In the genomic region with DNA sequence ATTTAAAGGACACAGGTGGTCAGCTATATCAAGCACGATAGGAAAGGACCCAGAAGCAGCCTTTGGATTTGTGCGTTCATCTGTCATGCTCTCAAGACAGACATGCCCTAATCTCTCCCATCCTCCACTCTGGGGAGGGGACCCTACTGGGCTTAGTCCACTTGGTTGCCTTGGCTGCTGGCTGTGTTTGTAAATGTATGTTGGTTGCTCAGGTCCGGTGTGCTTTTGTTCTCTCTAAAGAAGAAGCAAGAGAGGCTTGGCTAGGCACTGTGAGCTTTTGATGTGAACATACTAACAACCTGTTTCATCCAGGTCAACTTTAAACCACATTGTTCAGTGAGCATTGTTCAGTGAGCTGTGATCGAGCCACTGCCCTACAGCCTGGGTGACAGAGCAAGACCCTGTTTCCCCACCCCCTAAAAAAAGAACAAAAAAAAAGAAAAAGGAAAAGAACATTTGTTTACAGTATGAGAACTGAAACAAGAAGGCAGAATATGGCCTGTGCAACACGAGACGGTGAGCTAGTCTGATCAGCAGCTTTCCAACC, we compare ENCODE assay signal across 13 cellular contexts.
DNase-seq lines count a peak whose midpoint lies in the region; ATAC-seq, FAIRE-seq and TF ChIP-seq lines count a peak whose summit lies in the region.
"Had no signal": no experiment of that assay in that cellular context is flagged by ENCODE, and none has a peak within 500 bp of the region (broad histone marks: within the 10 kb centered on the region; RNA-seq: fewer than 3 reads in every experiment).

No MANE protein-coding gene starts in this region.

- no peak for DNase-seq in GM12864 (ENCODE audit: low read depth)
- DNase-seq in immature natural killer cell: peak in 2 of 3 donors; percentile 36 to 38
- no peak for DNase-seq in H54 (ENCODE audit: insufficient read length, low spot score)
- DNase-seq in activated gamma-delta T cell (lab: John Stamatoyannopoulos, UW): no peak
- DNase-seq in OCI-M1 (lab: John Stamatoyannopoulos, UW): no peak
- DNase-seq: Kasumi-1, NCI-H2107 had no signal

- peak overlapping the region; percentile 11 for H3K4me3 ChIP-seq in GM12864 (ENCODE audit: low read depth, low read length)
- H3K4me3 ChIP-seq: cardiac muscle cell had no signal

- no peak for FAIRE-seq in H54 (lab: Jason Lieb, UNC)

- peaks cover 13 to 40% (median 33%) of the 10 kb centered on the region in 3 donors for H3K27me3 Mint-ChIP-seq in immature natural killer cell (ENCODE audit: low read depth in 3 of 3)
- H3K27me3 Mint-ChIP-seq: activated T-helper 17 cell treated with anti-CD3 and anti-CD28 coated beads, Interleukin-2, amount 50 U/mL, for 72 hours had no signal

- ATAC-seq in GM21367 (IDR thresholded peaks at IDR 0.05; ENCODE audit: unreplicated experiment): peak; percentile 33
- ATAC-seq in HG03460 (IDR thresholded peaks at IDR 0.05; ENCODE audit: unreplicated experiment): peak; percentile 40
- ATAC-seq in HG03280 (IDR thresholded peaks at IDR 0.05; ENCODE audit: unreplicated experiment): no peak
- ATAC-seq: activated T-helper 17 cell treated with anti-CD3 and anti-CD28 coated beads, Interleukin-2, amount 50 U/mL, for 72 hours; Panc1 had no signal

- no peak for TF ChIP-seq POLR2A in H54 (IDR thresholded peaks at IDR 0.05; ENCODE audit: low read depth, low read length)

- TF ChIP-seq CTCF in GM12864 (IDR thresholded peaks at IDR 0.05; ENCODE audit: low read depth, low read length, missing control alignments): no peak

- peaks cover 0 to 2% (median 0%) of the 10 kb centered on the region in 6 donors for H3K9me3 Mint-ChIP-seq in immature natural killer cell
- H3K9me3 Mint-ChIP-seq: activated T-helper 17 cell treated with anti-CD3 and anti-CD28 coated beads, Interleukin-2, amount 50 U/mL, for 72 hours had no signal

- peak overlapping the region; percentile 64 to 75 (median 75) for H3K4me3 Mint-ChIP-seq in immature natural killer cell
- H3K4me3 Mint-ChIP-seq: activated T-helper 17 cell treated with anti-CD3 and anti-CD28 coated beads, Interleukin-2, amount 50 U/mL, for 72 hours had no signal

- peak overlapping the region; percentile 92 to 100 (median 98) for H3K27ac Mint-ChIP-seq in immature natural killer cell

- H3K4me1 Mint-ChIP-seq in immature natural killer cell: peaks cover 96 to 99% of the 10 kb centered on the region in 2 donors

- peaks cover 0 to 14% (median 12%) of the 10 kb centered on the region in 3 donors for H3K36me3 Mint-ChIP-seq in immature natural killer cell

Comparison
In these comparisons a context has a peak if more than half of its experiments do, and no peak if none do; other contexts are left out.
1. DNase-seq: peak in immature natural killer cell (2 of 3); none in GM12864 (single experiment), H54 (single experiment), activated gamma-delta T cell (single experiment) and OCI-M1 (single experiment).